ENCODE assay signal across 33 cellular contexts in the genomic region with DNA sequence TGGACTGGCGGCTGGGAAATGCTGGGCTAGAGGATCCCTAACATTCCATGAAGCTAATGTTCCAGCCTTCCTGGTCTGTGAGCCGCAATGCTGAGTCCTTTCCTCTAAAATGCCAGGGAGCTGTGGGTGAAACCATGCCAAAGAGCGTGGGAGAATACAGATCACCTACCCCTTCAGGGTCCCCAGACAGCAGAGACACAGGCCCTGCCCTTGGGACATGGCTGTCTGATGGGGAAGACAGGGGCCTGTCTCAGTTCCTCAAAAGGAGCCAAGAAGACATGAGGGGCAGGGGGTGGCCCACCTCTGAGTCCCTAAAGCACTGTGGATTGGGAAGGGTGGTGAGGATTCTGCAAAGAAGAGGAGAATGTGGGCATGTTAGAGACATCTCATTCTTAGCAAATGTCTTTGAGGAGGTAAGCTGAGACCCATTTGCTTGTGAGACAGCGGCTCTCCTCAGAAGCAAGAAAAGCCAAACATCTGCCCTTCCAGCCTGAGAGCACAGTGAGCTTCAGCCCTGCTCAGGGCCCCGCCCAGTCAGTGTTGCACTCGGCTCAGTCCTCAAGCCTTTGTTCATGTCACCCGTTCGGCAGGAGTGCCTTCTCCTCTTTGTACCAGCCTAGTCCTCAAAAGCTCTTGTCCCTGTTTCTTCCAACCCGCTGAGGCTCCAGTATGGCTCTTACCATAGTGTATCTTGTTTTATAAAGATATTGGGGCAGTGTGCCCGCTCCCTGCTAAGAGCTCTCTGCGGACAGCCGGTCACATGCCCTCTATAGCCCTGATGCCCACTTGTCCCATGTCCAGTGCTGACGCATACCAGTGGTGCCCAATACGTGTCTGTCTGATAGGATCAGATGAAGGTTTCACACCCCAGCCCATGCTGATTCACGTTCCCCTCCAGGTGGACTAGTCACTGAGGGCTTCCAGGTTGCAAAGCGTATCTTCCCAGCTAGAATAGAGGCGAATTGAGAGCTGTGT.
"Had no signal": no experiment of that assay in that cellular context is flagged by ENCODE, and none has a peak within 500 bp of the region (broad histone marks: within the 10 kb centered on the region; RNA-seq: fewer than 3 reads in every experiment).

No MANE protein-coding gene starts in this region.

- H3K27ac ChIP-seq: ascending aorta, brain microvascular endothelial cell, epithelial cell of prostate, gastrocnemius medialis, left ventricle myocardium inferior, neutrophil, skin epidermis, tibial nerve, WERI-Rb-1 had no signal

- H3K9me3 ChIP-seq: ascending aorta, gastrocnemius medialis, left ventricle myocardium inferior, mucosa of descending colon, neutrophil had no signal

- DNase-seq: activated CD4-positive, alpha-beta T cell treated with anti-CD3 and anti-CD28 coated beads for 48 hours; activated CD4-positive, alpha-beta T cell treated with anti-CD3 and anti-CD28 coated beads, Interleukin-2, amount 50 U/mL, for 48 hours; activated CD8-positive, alpha-beta memory T cell treated with anti-CD3 and anti-CD28 coated beads for 24 hours; activated effector memory CD4-positive, alpha-beta T cell treated with anti-CD3 and anti-CD28 coated beads, Interleukin-2, amount 50 U/mL, for 16 hours; activated naive CD4-positive, alpha-beta T cell treated with anti-CD3 and anti-CD28 coated beads for 36 hours; activated naive CD8-positive, alpha-beta T cell treated with anti-CD3 and anti-CD28 coated beads, Interleukin-2, amount 10 ng/mL, durations not matched to agents 7 days and 5 days; activated T-cell treated with anti-CD3 and anti-CD28 coated beads, Interleukin-2, amount 50 U/mL, for 1 hour; brain microvascular endothelial cell; dermis blood vessel endothelial cell; effector CD4-positive, alpha-beta T cell; gastrocnemius medialis; glutamatergic neuron; left ventricle myocardium inferior; mesendoderm; mucosa of descending colon; nephron progenitor cell; stimulated activated CD4-positive, alpha-beta T cell treated with anti-CD3 and anti-CD28 coated beads, Interleukin-4, amount 100 ng/mL, for 24 hours; T-helper 1 cell; T-helper 9 cell; WERI-Rb-1 had no signal

- H3K27me3 ChIP-seq: ascending aorta, brain microvascular endothelial cell, gastrocnemius medialis, tibial nerve had no signal

- ATAC-seq: activated CD4-positive, CD25-positive, alpha-beta regulatory T cell treated with anti-CD3 and anti-CD28 coated beads, Interleukin-2, amount 50 U/mL, for 24 hours; gastrocnemius medialis; mucosa of descending colon; sciatic nerve; stimulated activated memory B cell treated with anti-CD40 and anti-IgM and Interleukin-4, amounts not matched to agents 10 μg/mL and 1 μg/mL and 100 μg/mL, for 72 hours had no signal

- H3K36me3 Mint-ChIP-seq: activated naive CD8-positive, alpha-beta T cell treated with anti-CD3 and anti-CD28 coated beads, Interleukin-2, amount 10 ng/mL, durations not matched to agents 7 days and 5 days; stimulated activated memory B cell treated with anti-CD40 and anti-IgM and Interleukin-4, amounts not matched to agents 10 μg/mL and 1 μg/mL and 100 μg/mL, for 72 hours had no signal

- H3K9me3 Mint-ChIP-seq: activated naive CD4-positive, alpha-beta T cell treated with anti-CD3 and anti-CD28 coated beads for 36 hours; activated naive CD8-positive, alpha-beta T cell treated with anti-CD3 and anti-CD28 coated beads, Interleukin-2, amount 10 ng/mL, durations not matched to agents 7 days and 5 days; activated T-helper 1 cell treated with anti-CD3 and anti-CD28 coated beads, Interleukin-12 subunit alpha, Interleukin-12 subunit beta, Interleukin-2, Interleukin-4 antibody, amounts not matched to agents 30 ng/mL and 10 ng/mL and 1 ng/mL, durations not matched to agents 14 hours and 24 hours and 36 hours; nephron progenitor cell had no signal

- H3K36me3 ChIP-seq: ascending aorta, brain microvascular endothelial cell, gastrocnemius medialis, left ventricle myocardium inferior, neutrophil, tibial nerve, WERI-Rb-1 had no signal

- H3K27ac Mint-ChIP-seq: activated naive CD4-positive, alpha-beta T cell treated with anti-CD3 and anti-CD28 coated beads for 36 hours; activated naive CD8-positive, alpha-beta T cell treated with anti-CD3 and anti-CD28 coated beads, Interleukin-2, amount 10 ng/mL, durations not matched to agents 7 days and 5 days; activated T-helper 1 cell treated with anti-CD3 and anti-CD28 coated beads, Interleukin-12 subunit alpha, Interleukin-12 subunit beta, Interleukin-2, Interleukin-4 antibody, amounts not matched to agents 30 ng/mL and 10 ng/mL and 1 ng/mL, durations not matched to agents 14 hours and 24 hours and 36 hours; nephron progenitor cell; progenitor cell of endocrine pancreas; stimulated activated memory B cell treated with anti-CD40 and anti-IgM and Interleukin-4, amounts not matched to agents 10 μg/mL and 1 μg/mL and 100 μg/mL, for 72 hours had no signal

- FAIRE-seq: endometrium, islet of Langerhans had no signal

- H3K4me3 ChIP-seq: ascending aorta, gastrocnemius medialis, left ventricle myocardium inferior, lung, mucosa of descending colon, skin epidermis, tibial nerve had no signal

- H3K4me1 Mint-ChIP-seq: activated naive CD8-positive, alpha-beta T cell treated with anti-CD3 and anti-CD28 coated beads, Interleukin-2, amount 10 ng/mL, durations not matched to agents 7 days and 5 days; stimulated activated memory B cell treated with anti-CD40 and anti-IgM and Interleukin-4, amounts not matched to agents 10 μg/mL and 1 μg/mL and 100 μg/mL, for 72 hours had no signal

- H3K4me1 ChIP-seq: left ventricle myocardium inferior had no signal

- H3K4me3 Mint-ChIP-seq: activated naive CD4-positive, alpha-beta T cell treated with anti-CD3 and anti-CD28 coated beads for 36 hours; activated naive CD8-positive, alpha-beta T cell treated with anti-CD3 and anti-CD28 coated beads, Interleukin-2, amount 10 ng/mL, durations not matched to agents 7 days and 5 days; activated T-helper 1 cell treated with anti-CD3 and anti-CD28 coated beads, Interleukin-12 subunit alpha, Interleukin-12 subunit beta, Interleukin-2, Interleukin-4 antibody, amounts not matched to agents 30 ng/mL and 10 ng/mL and 1 ng/mL, durations not matched to agents 14 hours and 24 hours and 36 hours; nephron progenitor cell; stimulated activated memory B cell treated with anti-CD40 and anti-IgM and Interleukin-4, amounts not matched to agents 10 μg/mL and 1 μg/mL and 100 μg/mL, for 72 hours had no signal
